Comparison of ENCODE assay signal across 22 cellular contexts in the genomic region with DNA sequence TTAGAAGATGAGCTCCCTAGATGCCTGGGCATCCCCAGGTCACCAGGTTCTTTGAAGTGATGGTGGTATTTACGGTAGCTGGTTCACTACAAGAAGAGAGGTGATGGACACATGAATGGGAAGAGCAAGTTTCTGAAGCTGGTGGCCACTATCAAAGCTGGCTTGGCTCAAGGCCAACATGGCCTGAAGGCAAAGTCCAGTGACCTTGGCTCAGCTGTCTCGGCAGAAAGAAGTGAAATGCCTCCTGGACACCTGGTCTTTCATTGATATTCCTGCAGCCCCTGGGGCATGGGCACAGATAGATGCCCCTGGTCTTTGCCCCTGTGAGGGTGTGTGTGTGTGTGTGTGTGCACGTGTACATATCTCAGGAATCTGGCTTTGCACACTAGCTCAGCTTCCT.
"Had no signal": no experiment of that assay in that cellular context is flagged by ENCODE, and none has a peak within 500 bp of the region (broad histone marks: within the 10 kb centered on the region; RNA-seq: fewer than 3 reads in every experiment).

No MANE protein-coding gene starts in this region.

- H3K27me3 ChIP-seq: neutrophil, spleen had no signal

- ATAC-seq: left colon; naive thymus-derived CD4-positive, alpha-beta T cell; psoas muscle; sciatic nerve; stimulated activated memory B cell treated with anti-CD40 and anti-IgM and Interleukin-4, amounts not matched to agents 10 μg/mL and 1 μg/mL and 100 μg/mL, for 72 hours had no signal

- H3K36me3 ChIP-seq: neutrophil, spleen, thoracic aorta had no signal

- H3K4me1 ChIP-seq: psoas muscle, spleen had no signal

- H3K9me3 ChIP-seq: neutrophil, psoas muscle, spleen, thoracic aorta had no signal

- H3K4me3 ChIP-seq: coronary artery, psoas muscle, spleen, thoracic aorta had no signal

- DNase-seq: effector CD4-positive, alpha-beta T cell; endodermal cell; erythroblast; foreskin melanocyte; head of caudate nucleus; hippocampal formation; left colon; mammary epithelial cell; naive thymus-derived CD4-positive, alpha-beta T cell; nephron progenitor cell; psoas muscle; retina; spleen; stimulated activated CD4-positive, alpha-beta T cell treated with anti-CD3 and anti-CD28 coated beads, Interleukin-15, amount 100 ng/mL, for 24 hours; stimulated activated CD4-positive, alpha-beta T cell treated with anti-CD3 and anti-CD28 coated beads, Interleukin-1b, Interleukin-23, amount 100 ng/mL, for 48 hours; stimulated activated CD4-positive, alpha-beta T cell treated with anti-CD3 and anti-CD28 coated beads, Interleukin-4, amount 100 ng/mL, for 24 hours had no signal

- H3K27ac ChIP-seq: coronary artery, neutrophil, psoas muscle, spleen, thoracic aorta had no signal

- FAIRE-seq: endothelial cell of umbilical vein had no signal
